Comparison of ENCODE assay signal across 14 cellular contexts in the genomic region with DNA sequence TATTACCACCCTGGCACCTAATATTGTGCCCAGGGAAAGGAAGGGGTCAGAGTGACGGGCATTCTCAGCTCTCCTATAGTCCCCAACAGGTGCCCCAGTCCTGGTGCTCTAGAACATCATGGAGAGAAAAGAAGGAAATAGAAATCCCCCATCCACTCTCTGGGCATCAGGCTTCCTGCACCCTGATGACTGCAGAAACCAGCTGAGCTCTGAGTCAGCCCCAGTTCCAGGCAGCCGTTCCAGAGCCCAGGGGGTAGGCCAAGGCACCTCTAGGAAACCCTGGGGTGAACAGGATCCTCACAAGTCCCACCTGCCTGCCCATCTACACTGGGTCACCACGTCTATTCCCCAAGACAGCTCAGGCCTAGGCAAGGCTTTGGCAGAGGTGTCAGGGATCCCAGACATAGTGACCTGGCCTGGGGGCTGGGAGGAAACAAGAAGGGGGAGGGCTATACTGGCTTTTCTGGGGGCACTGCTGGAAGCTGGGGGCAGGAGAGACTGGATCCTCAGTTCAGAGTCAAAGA. TPM values are rescaled to one million over a fixed set of nuclear protein-coding genes. Genes with fewer than 3 reads are reported as not detected.
A peak's percentile ranks its signal among the peaks of the same experiment; 100 is the strongest.
DNase-seq lines count a peak whose midpoint lies in the region; ATAC-seq, FAIRE-seq and TF ChIP-seq lines count a peak whose summit lies in the region.
"Had no signal": no experiment of that assay in that cellular context is flagged by ENCODE, and none has a peak within 500 bp of the region (broad histone marks: within the 10 kb centered on the region; RNA-seq: fewer than 3 reads in every experiment).

No MANE protein-coding gene starts in this region.

- no peaks in the 10 kb centered on the region for H3K79me2 ChIP-seq in astrocyte (ENCODE audit: insufficient read depth, low read length)

- H3K4me1 Mint-ChIP-seq in astrocyte (ENCODE audit: low read depth, unreplicated experiment) (peaks cover 64% of the 10 kb centered on the region), WTC11 (peaks cover 26% of the 10 kb centered on the region)
- H3K4me1 Mint-ChIP-seq: immature natural killer cell had no signal

- no peaks in the 10 kb centered on the region for H3K9me3 Mint-ChIP-seq in astrocyte (ENCODE audit: unreplicated experiment)
- no peaks in the 10 kb centered on the region for H3K9me3 Mint-ChIP-seq in WTC11
- H3K9me3 Mint-ChIP-seq: immature natural killer cell had no signal

- H4K20me1 ChIP-seq in astrocyte (ENCODE audit: insufficient read depth, low read length) = no peaks in the 10 kb centered on the region

- H3K4me2 ChIP-seq in astrocyte (ENCODE audit: low read length) = no peak overlapping the region

- no peak for FAIRE-seq in astrocyte (lab: Jason Lieb, UNC)

- no peak overlapping the region for H3K9ac ChIP-seq in astrocyte (ENCODE audit: low read length)

- H3K9me3 ChIP-seq in astrocyte (ENCODE audit: insufficient read depth, low read depth, low read length) = no peaks in the 10 kb centered on the region
- H3K9me3 ChIP-seq in BE2C = no peaks in the 10 kb centered on the region
- H3K9me3 ChIP-seq: ovary had no signal

- H3K4me1 ChIP-seq in astrocyte (ENCODE audit: insufficient read depth, low read length) = peaks cover 32% of the 10 kb centered on the region
- H3K4me1 ChIP-seq in BE2C = peaks cover under 1% of the 10 kb centered on the region; the same call in 1 of the 2 replicates

- DNase-seq in HCEC 1CT = peak; percentile 75
- peak; percentile 26 for DNase-seq in astrocyte (ENCODE audit: low read depth)
- peak; percentile 58 for DNase-seq in glomerular visceral epithelial cell (ENCODE audit: extremely low spot score)
- peak; percentile 25 for DNase-seq in stimulated activated CD8-positive, alpha-beta memory T cell treated with anti-CD3 and anti-CD28 coated beads, Interleukin-4, amount 100 ng/mL, for 48 hours
- DNase-seq in SIG-M5 (lab: John Stamatoyannopoulos, UW) = no peak
- no peak for DNase-seq in WTC11 (ENCODE audit: low spot score)
- DNase-seq in BE2C = no peak
- DNase-seq: activated CD4-positive, alpha-beta T cell treated with anti-CD3 and anti-CD28 coated beads for 48 hours; effector CD8-positive, alpha-beta T cell; immature natural killer cell; ovary; Right ventricle myocardium superior; stimulated activated CD4-positive, alpha-beta T cell treated with anti-CD3 and anti-CD28 coated beads, Interleukin-4, amount 100 ng/mL, for 4 hours had no signal

- no peak for TF ChIP-seq CTCF in astrocyte (IDR thresholded peaks at IDR 0.05; ENCODE audit: insufficient read depth, low read depth, low read length)
- no peak for TF ChIP-seq CTCF in WTC11 (IDR thresholded peaks at IDR 0.05)
- no peak for TF ChIP-seq CTCF in BE2C (IDR thresholded peaks at IDR 0.05; ENCODE audit: low read depth, low read length)

- POLR2A ChIA-PET in WTC11 (lab: Charles Lee) = interaction anchor here (1.4 kb wide), 1 partner anchor 17 kb away, joined by 3 read pairs; no protein-coding TSS in a partner anchor

- no peak overlapping the region for H3K27ac ChIP-seq in astrocyte (ENCODE audit: low read depth, low read length)
- H3K27ac ChIP-seq: ovary had no signal

- H3K4me3 Mint-ChIP-seq in astrocyte (ENCODE audit: unreplicated experiment) (peak overlapping the region; percentile 54), WTC11 (no peak overlapping the region)
- H3K4me3 Mint-ChIP-seq: immature natural killer cell had no signal

- H3K27ac Mint-ChIP-seq in astrocyte (ENCODE audit: unreplicated experiment) (peak overlapping the region; percentile 20), WTC11 (no peak overlapping the region)
- H3K27ac Mint-ChIP-seq: immature natural killer cell had no signal

- no peak for ATAC-seq in GM18502 (IDR thresholded peaks at IDR 0.05; ENCODE audit: poor library complexity, unreplicated experiment)
- ATAC-seq in WTC11 = no peak

- H3K27me3 ChIP-seq in astrocyte (ENCODE audit: insufficient read depth, low read length) (no peaks in the 10 kb centered on the region), BE2C (no peaks in the 10 kb centered on the region)
- H3K27me3 ChIP-seq: ovary had no signal

- no peak overlapping the region for H2AFZ ChIP-seq in astrocyte (ENCODE audit: low read depth, low read length)

- H3K4me3 ChIP-seq in astrocyte (ENCODE audit: insufficient read depth, low read depth, low read length) (no peak overlapping the region), BE2C (ENCODE audit: low read depth, low read length) (no peak overlapping the region)
- H3K4me3 ChIP-seq: ovary had no signal

- H3K36me3 Mint-ChIP-seq in astrocyte (ENCODE audit: low read depth, unreplicated experiment) (no peaks in the 10 kb centered on the region), WTC11 (no peaks in the 10 kb centered on the region)
- H3K36me3 Mint-ChIP-seq: immature natural killer cell had no signal

- CTCF ChIA-PET in WTC11 (lab: Charles Lee) = interaction anchor here (0.7 to 3.0 kb wide), 13 partner anchors 8 to 254 kb away, joined by 3 to 23 read pairs (median 3); partner anchors contain the start of genes ARHGAP30 and KLHDC9

- no peaks in the 10 kb centered on the region for H3K36me3 ChIP-seq in astrocyte (ENCODE audit: insufficient read depth, low read length)
- no peaks in the 10 kb centered on the region for H3K36me3 ChIP-seq in BE2C
- H3K36me3 ChIP-seq: ovary had no signal

- H3K27me3 Mint-ChIP-seq in astrocyte (ENCODE audit: low read depth, unreplicated experiment) (no peaks in the 10 kb centered on the region), WTC11 (ENCODE audit: low read depth) (no peaks in the 10 kb centered on the region)

TF ChIP-seq in WTC11, 78 proteins besides CTCF, POLR2A, EP300 and RAD21 (continues in another document):
- no peak for TF ChIP-seq ZNF232 (CRISPR knock-in tag; IDR thresholded peaks at IDR 0.05)
- TF ChIP-seq NFATC4 (CRISPR knock-in tag; IDR thresholded peaks at IDR 0.05) = no peak
- TF ChIP-seq MYBL2 (CRISPR knock-in tag; IDR thresholded peaks at IDR 0.05) = no peak
- no peak for TF ChIP-seq JAZF1 (CRISPR knock-in tag; IDR thresholded peaks at IDR 0.05)
- TF ChIP-seq SMAD4 (CRISPR knock-in tag; IDR thresholded peaks at IDR 0.05) = no peak
- TF ChIP-seq ATF1 (CRISPR knock-in tag; IDR thresholded peaks at IDR 0.05) = no peak
- no peak for TF ChIP-seq E2F1 (CRISPR knock-in tag; IDR thresholded peaks at IDR 0.05)
- no peak for TF ChIP-seq ZMAT4 (CRISPR knock-in tag; IDR thresholded peaks at IDR 0.05)
- TF ChIP-seq, protein P1, sequence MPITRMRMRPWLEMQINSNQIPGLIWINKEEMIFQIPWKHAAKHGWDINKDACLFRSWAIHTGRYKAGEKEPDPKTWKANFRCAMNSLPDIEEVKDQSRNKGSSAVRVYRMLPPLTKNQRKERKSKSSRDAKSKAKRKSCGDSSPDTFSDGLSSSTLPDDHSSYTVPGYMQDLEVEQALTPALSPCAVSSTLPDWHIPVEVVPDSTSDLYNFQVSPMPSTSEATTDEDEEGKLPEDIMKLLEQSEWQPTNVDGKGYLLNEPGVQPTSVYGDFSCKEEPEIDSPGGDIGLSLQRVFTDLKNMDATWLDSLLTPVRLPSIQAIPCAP (CRISPR knock-in tag; IDR thresholded peaks at IDR 0.05) = no peak
- TF ChIP-seq ETV6 (CRISPR knock-in tag; IDR thresholded peaks at IDR 0.05) = no peak
- no peak for TF ChIP-seq NR3C1 (CRISPR knock-in tag; conservative IDR thresholded peaks at IDR 0.05; ENCODE audit: low read depth)
- no peak for TF ChIP-seq GTF2I (CRISPR knock-in tag; conservative IDR thresholded peaks at IDR 0.05)
- TF ChIP-seq CDX4 (CRISPR knock-in tag; IDR thresholded peaks at IDR 0.05; ENCODE audit: borderline replicate concordance) = no peak
- no peak for TF ChIP-seq ZBTB21 (CRISPR knock-in tag; IDR thresholded peaks at IDR 0.05; ENCODE audit: borderline replicate concordance)
- TF ChIP-seq CREM (CRISPR knock-in tag; IDR thresholded peaks at IDR 0.05) = no peak

RNA-seq across cellular contexts. Expression of gene NECTIN4, which starts 0.7 kb away (rescaled TPM):
- total RNA-seq in astrocyte = 1.6 and 1.9 TPM in 2 replicates
- 0.46 to 1.7 TPM (median 0.48 TPM) in 3 replicates for total RNA-seq in WTC11 (2021)
- 0.68 TPM for polyA plus RNA-seq in BE2C (2012; ENCODE audit: insufficient read depth, insufficient read length, low read depth)
- total RNA-seq: Right ventricle myocardium superior had no signal
- polyA plus RNA-seq: immature natural killer cell had no signal

RNA-seq across cellular contexts. Expression of gene KLHDC9, which starts 9.5 kb away (rescaled TPM):
- 1.5 and 1.8 TPM in 2 replicates for total RNA-seq in astrocyte
- 5.8 to 8.7 TPM (median 8.7 TPM) in 3 replicates for total RNA-seq in WTC11 (2021)
- 4.7 TPM for polyA plus RNA-seq in BE2C (2012; ENCODE audit: insufficient read depth, insufficient read length, low read depth)

RNA-seq across cellular contexts. Expression of gene ARHGAP30, which starts 19.0 kb away (rescaled TPM):
- total RNA-seq in astrocyte = 0.19 and 0.25 TPM in 2 replicates
- 0.39 to 0.92 TPM (median 0.52 TPM) in 3 replicates for total RNA-seq in WTC11 (2021)
- polyA plus RNA-seq in BE2C (2012; ENCODE audit: insufficient read depth, insufficient read length, low read depth) = 0.56 TPM

RNA-seq across cellular contexts. Expression of gene PFDN2, which starts 29.2 kb away (rescaled TPM):
- total RNA-seq in astrocyte = 103 and 111 TPM in 2 replicates
- 91.0 to 95.4 TPM (median 92.6 TPM) in 3 replicates for total RNA-seq in WTC11 (2021)
- 340 TPM for polyA plus RNA-seq in BE2C (2012; ENCODE audit: insufficient read depth, insufficient read length, low read depth)

RNA-seq across cellular contexts. Expression of gene NIT1, which starts 29.3 kb away (rescaled TPM):
- total RNA-seq in astrocyte = 25.6 and 25.9 TPM in 2 replicates
- total RNA-seq in WTC11 (2021) = 44.4 to 47.2 TPM (median 46.5 TPM) in 3 replicates
- polyA plus RNA-seq in BE2C (2012; ENCODE audit: insufficient read depth, insufficient read length, low read depth) = 26.7 TPM

Comparison
In these comparisons a context has a peak if more than half of its experiments do, and no peak if none do; other contexts are left out.
1. DNase-seq: peak in HCEC 1CT (single experiment), astrocyte (single experiment), glomerular visceral epithelial cell (single experiment) and stimulated activated CD8-positive, alpha-beta memory T cell treated with anti-CD3 and anti-CD28 coated beads, Interleukin-4, amount 100 ng/mL, for 48 hours (single experiment); none in SIG-M5 (single experiment), WTC11 (single experiment) and BE2C (single experiment).